ENCODE assay signal across 8 cellular contexts in genomic region chr21:37758997-37759396, GRCh38.
DNase-seq lines count a peak whose midpoint lies in the region; ATAC-seq and TF ChIP-seq lines count a peak whose summit lies in the region.

No MANE protein-coding gene starts in this region.

- H4K20me1 ChIP-seq in DOHH2 (ENCODE audit: control insufficient read depth, insufficient read depth, low read depth, low read length) = no peaks in the 10 kb centered on the region

- peak; percentile 81; the same call in 1 of the 2 replicates for ATAC-seq in Panc1
- ATAC-seq in HG03045 (IDR thresholded peaks at IDR 0.05; ENCODE audit: unreplicated experiment) = no peak

- no peaks in the 10 kb centered on the region for H3F3A ChIP-seq in DOHH2 (ENCODE audit: control insufficient read depth, insufficient read depth)

- no TSS peak for BruUV-seq in Panc1 (replicated peaks; lab: Mats Ljungman, UMichigan)

- no peaks in the 10 kb centered on the region for H3K9me2 ChIP-seq in DOHH2 (replicated peaks; ENCODE audit: control insufficient read depth, low read length)

- no peaks in the 10 kb centered on the region for H3K9me3 ChIP-seq in DOHH2 (ENCODE audit: control insufficient read depth, insufficient read depth, low read length)
- no peaks in the 10 kb centered on the region for H3K9me3 ChIP-seq in Panc1 (ENCODE audit: control insufficient read depth, insufficient read depth, low read depth, low read length)
- no peaks in the 10 kb centered on the region for H3K9me3 ChIP-seq in transverse colon
- no peaks in the 10 kb centered on the region for H3K9me3 ChIP-seq in effector memory CD4-positive, alpha-beta T cell (ENCODE audit: control insufficient read depth, low read length)

- H3K79me2 ChIP-seq in DOHH2 (ENCODE audit: control insufficient read depth, low read length) = no peaks in the 10 kb centered on the region

- intact Hi-C loops in Panc1 (cut with micrococcal nuclease; ENCODE audit: unreplicated experiment) = no loop called here
- intact Hi-C loops in transverse colon (cut with DNase I; ENCODE audit: low total_unique reads) = no loop called here

- TF ChIP-seq POLR2A in transverse colon (IDR thresholded peaks at IDR 0.05) = no peak

- no peak for TF ChIP-seq EP300 in transverse colon (IDR thresholded peaks at IDR 0.05; ENCODE audit: low read depth)

- no peak overlapping the region for H3K4me2 ChIP-seq in DOHH2 (ENCODE audit: low read length)

- DNase-seq in HuH-7 (ENCODE audit: low spot score) (peak; percentile 46), Panc1 (ENCODE audit: low read depth, low spot score) (peak; percentile 2), fibroblast of pulmonary artery (ENCODE audit: low read depth) (peak; percentile 45), transverse colon (peak; percentile 42), midbrain (lab: John Stamatoyannopoulos, UW) (no peak)
- no peak for DNase-seq in effector memory CD4-positive, alpha-beta T cell

- POLR2A ChIA-PET in Panc1 (lab: Charles Lee) = no interaction called here

- in situ Hi-C loops in Panc1 (cut with HindIII; ENCODE audit: low pct_unique_long_range_greater_than_20kb, low sequenced_read_pairs) (no loop called here), transverse colon (cut with MboI; ENCODE audit: low pct_ligation_motif_present in 1 of 4, low pct_unique_long_range_greater_than_20kb in 1 of 4, low sequenced_read_pairs in 3 of 4) (no loop called here)

- WGBS in transverse colon (ENCODE audit: low coverage in 1 of 2), 2 donors = 32% methylated on average over 7 of the region's 7 CpGs; no CpG with 5 or more reads in 1 of the 2 donors

- CTCF ChIA-PET in Panc1 (lab: Charles Lee) = no interaction called here

- no peak overlapping the region for H3K4me3 ChIP-seq in DOHH2 (ENCODE audit: low read length)
- H3K4me3 ChIP-seq in Panc1 (ENCODE audit: low read depth in 2 of 2, low read length in 2 of 2) = no peak overlapping the region
- H3K4me3 ChIP-seq in fibroblast of pulmonary artery (replicated peaks; ENCODE audit: low read depth, low read length) = no peak overlapping the region
- no peak overlapping the region for H3K4me3 ChIP-seq in transverse colon
- H3K4me3 ChIP-seq in effector memory CD4-positive, alpha-beta T cell (ENCODE audit: insufficient read depth, low read depth, low read length, poor library complexity, severe bottlenecking) = no peak overlapping the region

- H3K27me3 ChIP-seq in DOHH2 (ENCODE audit: control insufficient read depth, low read length) = no peaks in the 10 kb centered on the region
- H3K27me3 ChIP-seq in Panc1 (ENCODE audit: control insufficient read depth, insufficient read depth, low read length) = no peaks in the 10 kb centered on the region
- no peaks in the 10 kb centered on the region for H3K27me3 ChIP-seq in transverse colon
- no peaks in the 10 kb centered on the region for H3K27me3 ChIP-seq in effector memory CD4-positive, alpha-beta T cell (replicated peaks; ENCODE audit: control insufficient read depth, insufficient read depth, low read length, poor library complexity, severe bottlenecking)

- H3K27ac ChIP-seq in DOHH2 (ENCODE audit: low read depth, low read length) (no peak overlapping the region), Panc1 (ENCODE audit: low read length) (no peak overlapping the region), transverse colon (no peak overlapping the region)
- no peak overlapping the region for H3K27ac ChIP-seq in effector memory CD4-positive, alpha-beta T cell (ENCODE audit: insufficient read depth, low read length, poor library complexity, severe bottlenecking)

- no peaks in the 10 kb centered on the region for H3K36me3 ChIP-seq in DOHH2 (ENCODE audit: control insufficient read depth, low read length)
- H3K36me3 ChIP-seq in Panc1 (ENCODE audit: control insufficient read depth, insufficient read depth, low read length) = no peaks in the 10 kb centered on the region
- no peaks in the 10 kb centered on the region for H3K36me3 ChIP-seq in transverse colon
- no peaks in the 10 kb centered on the region for H3K36me3 ChIP-seq in effector memory CD4-positive, alpha-beta T cell (ENCODE audit: control insufficient read depth, insufficient read depth, low read length)

- TF ChIP-seq CTCF in DOHH2 (IDR thresholded peaks at IDR 0.05; ENCODE audit: low read depth, low read length, poor library complexity, severe bottlenecking) (peak; percentile 47), Panc1 (IDR thresholded peaks at IDR 0.05) (peak; percentile 63), fibroblast of pulmonary artery (IDR thresholded peaks at IDR 0.05; ENCODE audit: low read length, missing control alignments) (peak; percentile 57), transverse colon (IDR thresholded peaks at IDR 0.05) (peak; percentile 31 to 70 (median 51))

- H3K4me1 ChIP-seq in DOHH2 (ENCODE audit: control insufficient read depth, low read length) (no peaks in the 10 kb centered on the region), Panc1 (ENCODE audit: control insufficient read depth, insufficient read depth, low read length) (no peaks in the 10 kb centered on the region), transverse colon (no peaks in the 10 kb centered on the region)
- no peaks in the 10 kb centered on the region for H3K4me1 ChIP-seq in effector memory CD4-positive, alpha-beta T cell (ENCODE audit: control insufficient read depth, insufficient read depth, low read length, poor library complexity, severe bottlenecking)

Comparison
In these comparisons a context has a peak if more than half of its experiments do, and no peak if none do; other contexts are left out.
1. DNase-seq: peak in HuH-7 (single experiment), Panc1 (single experiment), fibroblast of pulmonary artery (single experiment) and transverse colon (single experiment); none in effector memory CD4-positive, alpha-beta T cell (0 of 3) and midbrain (single experiment).
2. Peak in every context shown above with its lines, with median percentiles within 50 percentile points of each other: CTCF ChIP-seq.